In genomic region chrX:49002091-49002935, GRCh38 we compare ENCODE assay signal across 8 cellular contexts. TPM values are rescaled to one million over a fixed set of nuclear protein-coding genes. Genes with fewer than 3 reads are reported as not detected.
DNase-seq lines count a peak whose midpoint lies in the region; ATAC-seq and TF ChIP-seq lines count a peak whose summit lies in the region.

TSS of gene GRIPAP1 (minus strand) at chrX:49002264. CDS start at chrX:49002229, 35 bp downstream.

- H3K27ac Mint-ChIP-seq in endothelial cell (ENCODE audit: unreplicated experiment) = peak within 1 kb of the TSS; percentile 96

- no peaks in the 10 kb centered on the region for H3K4me1 ChIP-seq in HUES48 (ENCODE audit: control insufficient read depth, insufficient read depth, low read length)
- H3K4me1 ChIP-seq in OCI-LY1 (ENCODE audit: insufficient read depth, low read length, severe bottlenecking) = peaks cover 14% of the 10 kb centered on the region

- peaks cover 24% of the 10 kb centered on the region for H3K4me1 Mint-ChIP-seq in endothelial cell (ENCODE audit: unreplicated experiment)

- H3K4me2 ChIP-seq in OCI-LY1 (ENCODE audit: low read length) = peak within 1 kb of the TSS; percentile 82

- H3K27me3 Mint-ChIP-seq in endothelial cell (ENCODE audit: unreplicated experiment) = peaks cover 6% of the 10 kb centered on the region

- no peaks in the 10 kb centered on the region for H3K9me3 Mint-ChIP-seq in endothelial cell (ENCODE audit: unreplicated experiment)

- H3K27me3 ChIP-seq in HUES48 (ENCODE audit: control insufficient read depth, insufficient read depth, low read length) (no peaks in the 10 kb centered on the region), OCI-LY1 (ENCODE audit: insufficient read depth, low read length) (no peaks in the 10 kb centered on the region)

- TF ChIP-seq CTCF in OCI-LY1 (IDR thresholded peaks at IDR 0.05; ENCODE audit: low read length) (no peak), endothelial cell (IDR thresholded peaks at IDR 0.05; ENCODE audit: unreplicated experiment) (no peak)

- no peaks in the 10 kb centered on the region for H3K9me2 ChIP-seq in OCI-LY1 (ENCODE audit: low read depth, low read length)

- H3K36me3 Mint-ChIP-seq in endothelial cell (ENCODE audit: low read depth, unreplicated experiment) = peaks cover 12% of the 10 kb centered on the region

- H3K4me3 Mint-ChIP-seq in endothelial cell (ENCODE audit: unreplicated experiment) = peak within 1 kb of the TSS; percentile 97

- DNase-seq in COR-L47 (lab: John Stamatoyannopoulos, UW) (peak; percentile 78), endothelial cell (ENCODE audit: low spot score) (peak; percentile 69), midbrain (lab: John Stamatoyannopoulos, UW) (peak; percentile 87)
- DNase-seq in activated CD8-positive, alpha-beta memory T cell treated with anti-CD3 and anti-CD28 coated beads, Interleukin-2, amount 50 U/mL, for 4 hours = peak; percentile 71
- DNase-seq in stimulated activated CD8-positive, alpha-beta memory T cell treated with anti-CD3 and anti-CD28 coated beads, Interleukin-2, amount 100 ng/mL, for 1 hour (ENCODE audit: low read depth in 2 of 2) = peak; percentile 42 to 58

- peak; percentile 70 for ATAC-seq in GM21367 (IDR thresholded peaks at IDR 0.05; ENCODE audit: unreplicated experiment)

- H2AFZ ChIP-seq in OCI-LY1 (ENCODE audit: low read length) = no peak within 1 kb of the TSS

- H3K36me3 ChIP-seq in HUES48 (ENCODE audit: control insufficient read depth, insufficient read depth, low read length) (peaks cover 23% of the 10 kb centered on the region), OCI-LY1 (ENCODE audit: insufficient read depth, low read length) (peaks cover 23% of the 10 kb centered on the region)

- H3K9ac ChIP-seq in HUES48 (ENCODE audit: low read depth, low read length) (peak within 1 kb of the TSS; percentile 90), OCI-LY1 (ENCODE audit: low read length) (peak within 1 kb of the TSS; percentile 81)

- H4K20me1 ChIP-seq in OCI-LY1 (ENCODE audit: insufficient read depth, low read length) = no peaks in the 10 kb centered on the region

- H3K79me2 ChIP-seq in OCI-LY1 (ENCODE audit: insufficient read depth, low read length) = no peaks in the 10 kb centered on the region

- H3K27ac ChIP-seq in HUES48 (ENCODE audit: low read depth, low read length) (peak within 1 kb of the TSS; percentile 91), OCI-LY1 (ENCODE audit: low read depth, low read length, poor library complexity, severe bottlenecking) (peak within 1 kb of the TSS; percentile 78)

- H3F3A ChIP-seq in OCI-LY1 (ENCODE audit: insufficient read depth, low read length) = no peaks in the 10 kb centered on the region

- peak within 1 kb of the TSS; percentile 82 for H3K4me3 ChIP-seq in HUES48 (ENCODE audit: low read depth, low read length)
- peak within 1 kb of the TSS; percentile 82 for H3K4me3 ChIP-seq in OCI-LY1 (ENCODE audit: low read depth, low read length, poor library complexity, severe bottlenecking)

- peaks cover 19% of the 10 kb centered on the region; the same call in 1 of the 2 replicates for H3K9me3 ChIP-seq in HUES48 (ENCODE audit: control insufficient read depth, insufficient read depth, low read length)
- no peaks in the 10 kb centered on the region for H3K9me3 ChIP-seq in OCI-LY1 (ENCODE audit: low read length)

RNA-seq across cellular contexts. Expression of gene GRIPAP1, which starts in this region (rescaled TPM):
- total RNA-seq in endothelial cell (ENCODE audit: unreplicated experiment) = 63.6 TPM

Comparison
In these comparisons a context has a peak if more than half of its experiments do, and no peak if none do; other contexts are left out.
1. Peak in every context shown above with its lines: DNase-seq, ATAC-seq, H3K4me3 ChIP-seq and H3K27ac ChIP-seq.